ENCODE assay signal across 8 cellular contexts in the genomic region with DNA sequence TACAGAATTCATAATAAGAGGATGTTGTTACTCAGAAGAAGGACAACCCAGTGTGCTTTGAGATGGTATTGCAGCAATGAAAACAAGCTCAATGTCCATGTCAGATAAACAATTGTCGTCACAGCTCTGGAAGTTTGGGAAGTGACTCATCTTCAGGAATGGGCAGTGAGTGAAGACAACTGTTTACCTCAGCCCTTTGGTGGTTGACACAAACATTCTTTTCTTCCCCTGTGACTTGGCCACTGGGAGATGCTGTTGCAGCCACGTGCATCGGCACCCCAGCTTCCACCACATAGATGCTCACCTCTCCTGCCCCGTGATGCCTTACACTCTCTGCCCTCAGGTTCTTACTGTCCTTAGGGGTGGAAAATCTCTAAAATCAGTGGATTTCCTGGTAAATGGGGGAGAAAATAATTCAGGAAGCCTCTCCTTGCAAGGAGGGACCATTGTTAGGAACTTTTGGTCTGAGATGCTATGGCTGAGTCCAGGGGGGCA.
DNase-seq lines count a peak whose midpoint lies in the region; ATAC-seq and TF ChIP-seq lines count a peak whose summit lies in the region.

No MANE protein-coding gene starts in this region.

- peaks cover 30% of the 10 kb centered on the region for H3K4me1 ChIP-seq in upper lobe of right lung

- intact Hi-C loops in lower leg skin (cut with DNase I; ENCODE audit: low total_unique reads) = no loop called here
- intact Hi-C loops in upper lobe of right lung (cut with DNase I) = no loop called here

- H3K9me3 ChIP-seq in upper lobe of right lung = no peaks in the 10 kb centered on the region

- H3K27ac ChIP-seq in upper lobe of right lung = peak overlapping the region; percentile 53

- no peak for TF ChIP-seq POLR2A in lower leg skin (IDR thresholded peaks at IDR 0.05)

- 41 to 42% methylated on average over 4 of the region's 4 CpGs for WGBS in lower leg skin, 2 donors

- peak; percentile 67 for ATAC-seq in upper lobe of right lung
- ATAC-seq in HG02840 (IDR thresholded peaks at IDR 0.05; ENCODE audit: low FRiP score, unreplicated experiment) = no peak

- H3K36me3 ChIP-seq in upper lobe of right lung = no peaks in the 10 kb centered on the region

- DNase-seq in LNCaP clone FGC (ENCODE audit: low read depth) (peak; percentile 58), dermis microvascular lymphatic vessel endothelial cell (ENCODE audit: low read depth in 2 of 2) (peak; percentile 59 to 98), lower leg skin (ENCODE audit: low spot score in 2 of 2) (peak; percentile 86 to 92), upper lobe of right lung (no peak), cerebellar nuclear complex (lab: John Stamatoyannopoulos, UW) (no peak), NCI-H1105 (lab: John Stamatoyannopoulos, UW) (no peak)
- DNase-seq in activated CD4-positive, CD25-positive, alpha-beta regulatory T cell (lab: John Stamatoyannopoulos, UW) = no peak

- TF ChIP-seq CTCF in LNCaP clone FGC (IDR thresholded peaks at IDR 0.05; ENCODE audit: control insufficient read depth, extremely low read depth, insufficient read depth) = peak; percentile 29; the same call in 1 of the 2 replicates
- no peak for TF ChIP-seq CTCF in lower leg skin (IDR thresholded peaks at IDR 0.05)
- peak; percentile 30 for TF ChIP-seq CTCF in upper lobe of right lung (IDR thresholded peaks at IDR 0.05)

- no peaks in the 10 kb centered on the region for H3K27me3 ChIP-seq in upper lobe of right lung

- no peak overlapping the region for H3K4me3 ChIP-seq in LNCaP clone FGC (ENCODE audit: low read depth, low read length)
- no peak overlapping the region for H3K4me3 ChIP-seq in lower leg skin (ENCODE audit: low read depth, poor library complexity, severe bottlenecking)
- no peak overlapping the region for H3K4me3 ChIP-seq in upper lobe of right lung

Comparison
In these comparisons a context has a peak if more than half of its experiments do, and no peak if none do; other contexts are left out.
1. DNase-seq: peak in LNCaP clone FGC (single experiment), dermis microvascular lymphatic vessel endothelial cell (2 of 2) and lower leg skin (2 of 2); none in upper lobe of right lung (single experiment), cerebellar nuclear complex (0 of 2), activated CD4-positive, CD25-positive, alpha-beta regulatory T cell (0 of 4) and NCI-H1105 (single experiment).
2. CTCF ChIP-seq: peak in LNCaP clone FGC (single experiment) and upper lobe of right lung (single experiment); none in lower leg skin (0 of 3).